In the genomic region with DNA sequence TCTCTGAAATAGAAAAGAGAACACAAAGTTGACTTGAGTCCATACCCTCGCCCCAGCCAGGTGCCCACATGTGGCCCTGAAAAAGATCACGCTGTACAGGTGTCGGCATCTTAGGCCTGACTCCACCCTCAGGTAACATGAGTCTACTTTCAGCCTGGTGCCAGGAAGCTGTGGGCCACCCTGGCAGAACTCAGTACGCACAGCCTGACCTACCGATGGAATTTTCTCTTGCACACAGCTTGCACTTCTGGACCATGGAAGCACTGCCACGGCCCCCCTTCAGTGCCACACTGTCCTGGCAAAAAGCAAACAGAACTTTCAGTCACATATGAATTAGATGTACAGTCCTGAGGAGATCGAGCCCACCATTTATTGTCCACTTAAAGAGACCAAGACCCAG, we compare ENCODE assay signal across 9 cellular contexts.
"Had no signal": no experiment of that assay in that cellular context is flagged by ENCODE, and none has a peak within 500 bp of the region (broad histone marks: within the 10 kb centered on the region; RNA-seq: fewer than 3 reads in every experiment).

No MANE protein-coding gene starts in this region.

- H3K4me1 ChIP-seq: upper lobe of right lung had no signal

- H3K27ac ChIP-seq: psoas muscle, sigmoid colon, upper lobe of right lung had no signal

- ATAC-seq: left ventricle myocardium superior, psoas muscle, upper lobe of right lung had no signal

- H3K27me3 ChIP-seq: sigmoid colon, upper lobe of right lung had no signal

- H3K9me3 ChIP-seq: psoas muscle, sigmoid colon, upper lobe of right lung had no signal

- H3K27me3 Mint-ChIP-seq: stimulated activated naive CD8-positive, alpha-beta T cell treated with anti-CD3 and anti-CD28 coated beads, Interleukin-15, Interleukin-2, amounts not matched to agents 100 ng/mL and 50 ng/mL, for 24 hours had no signal

- DNase-seq: kidney; left ventricle myocardium superior; psoas muscle; sigmoid colon; stimulated activated CD4-positive, alpha-beta T cell treated with anti-CD3 and anti-CD28 coated beads, Interleukin-2, amount 100 ng/mL, for 24 hours; T1000; upper lobe of right lung had no signal

- H3K4me3 ChIP-seq: psoas muscle, sigmoid colon, upper lobe of right lung had no signal

- H3K9me3 Mint-ChIP-seq: mesothelial cell of epicardium; stimulated activated naive CD8-positive, alpha-beta T cell treated with anti-CD3 and anti-CD28 coated beads, Interleukin-15, Interleukin-2, amounts not matched to agents 100 ng/mL and 50 ng/mL, for 24 hours had no signal
